In the genomic region with DNA sequence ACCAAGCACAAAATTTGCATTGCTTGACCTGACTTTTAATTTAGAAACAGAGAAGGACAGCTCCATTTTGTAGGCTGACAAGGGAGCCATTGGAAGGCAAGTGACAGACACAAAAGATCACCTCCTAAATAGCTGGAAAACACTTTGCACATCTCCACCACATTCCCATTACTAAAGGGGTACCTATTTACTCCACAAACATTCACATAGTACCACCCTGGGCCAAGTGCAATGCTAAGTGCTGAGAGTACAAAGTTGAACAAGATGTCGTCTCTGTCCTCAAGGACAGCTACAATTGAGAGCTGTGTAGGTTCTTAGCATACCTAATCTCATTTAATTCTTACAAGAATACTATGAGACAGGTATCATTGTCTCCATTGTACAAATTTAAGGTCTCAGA, we compare ENCODE assay signal across 1 cellular context.
A peak's percentile ranks its signal among the peaks of the same experiment; 100 is the strongest.
TF ChIP-seq lines count a peak whose summit lies in the region.

No MANE protein-coding gene starts in this region.

TF ChIP-seq in HepG2, 621 proteins besides CTCF, POLR2A, EP300 and RAD21 (continued from another document):
- TF ChIP-seq, protein P1, sequence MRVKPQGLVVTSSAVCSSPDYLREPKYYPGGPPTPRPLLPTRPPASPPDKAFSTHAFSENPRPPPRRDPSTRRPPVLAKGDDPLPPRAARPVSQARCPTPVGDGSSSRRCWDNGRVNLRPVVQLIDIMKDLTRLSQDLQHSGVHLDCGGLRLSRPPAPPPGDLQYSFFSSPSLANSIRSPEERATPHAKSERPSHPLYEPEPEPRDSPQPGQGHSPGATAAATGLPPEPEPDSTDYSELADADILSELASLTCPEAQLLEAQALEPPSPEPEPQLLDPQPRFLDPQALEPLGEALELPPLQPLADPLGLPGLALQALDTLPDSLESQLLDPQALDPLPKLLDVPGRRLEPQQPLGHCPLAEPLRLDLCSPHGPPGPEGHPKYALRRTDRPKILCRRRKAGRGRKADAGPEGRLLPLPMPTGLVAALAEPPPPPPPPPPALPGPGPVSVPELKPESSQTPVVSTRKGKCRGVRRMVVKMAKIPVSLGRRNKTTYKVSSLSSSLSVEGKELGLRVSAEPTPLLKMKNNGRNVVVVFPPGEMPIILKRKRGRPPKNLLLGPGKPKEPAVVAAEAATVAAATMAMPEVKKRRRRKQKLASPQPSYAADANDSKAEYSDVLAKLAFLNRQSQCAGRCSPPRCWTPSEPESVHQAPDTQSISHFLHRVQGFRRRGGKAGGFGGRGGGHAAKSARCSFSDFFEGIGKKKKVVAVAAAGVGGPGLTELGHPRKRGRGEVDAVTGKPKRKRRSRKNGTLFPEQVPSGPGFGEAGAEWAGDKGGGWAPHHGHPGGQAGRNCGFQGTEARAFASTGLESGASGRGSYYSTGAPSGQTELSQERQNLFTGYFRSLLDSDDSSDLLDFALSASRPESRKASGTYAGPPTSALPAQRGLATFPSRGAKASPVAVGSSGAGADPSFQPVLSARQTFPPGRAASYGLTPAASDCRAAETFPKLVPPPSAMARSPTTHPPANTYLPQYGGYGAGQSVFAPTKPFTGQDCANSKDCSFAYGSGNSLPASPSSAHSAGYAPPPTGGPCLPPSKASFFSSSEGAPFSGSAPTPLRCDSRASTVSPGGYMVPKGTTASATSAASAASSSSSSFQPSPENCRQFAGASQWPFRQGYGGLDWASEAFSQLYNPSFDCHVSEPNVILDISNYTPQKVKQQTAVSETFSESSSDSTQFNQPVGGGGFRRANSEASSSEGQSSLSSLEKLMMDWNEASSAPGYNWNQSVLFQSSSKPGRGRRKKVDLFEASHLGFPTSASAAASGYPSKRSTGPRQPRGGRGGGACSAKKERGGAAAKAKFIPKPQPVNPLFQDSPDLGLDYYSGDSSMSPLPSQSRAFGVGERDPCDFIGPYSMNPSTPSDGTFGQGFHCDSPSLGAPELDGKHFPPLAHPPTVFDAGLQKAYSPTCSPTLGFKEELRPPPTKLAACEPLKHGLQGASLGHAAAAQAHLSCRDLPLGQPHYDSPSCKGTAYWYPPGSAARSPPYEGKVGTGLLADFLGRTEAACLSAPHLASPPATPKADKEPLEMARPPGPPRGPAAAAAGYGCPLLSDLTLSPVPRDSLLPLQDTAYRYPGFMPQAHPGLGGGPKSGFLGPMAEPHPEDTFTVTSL (CRISPR knock-in tag; IDR thresholded peaks at IDR 0.05; ENCODE audit: borderline replicate concordance), result no peak
- TF ChIP-seq POLR2AphosphoS5 (IDR thresholded peaks at IDR 0.05; ENCODE audit: low read depth, low read length), result peak; percentile 24; the same call in 1 of the 2 replicates
- TF ChIP-seq, protein P2, sequence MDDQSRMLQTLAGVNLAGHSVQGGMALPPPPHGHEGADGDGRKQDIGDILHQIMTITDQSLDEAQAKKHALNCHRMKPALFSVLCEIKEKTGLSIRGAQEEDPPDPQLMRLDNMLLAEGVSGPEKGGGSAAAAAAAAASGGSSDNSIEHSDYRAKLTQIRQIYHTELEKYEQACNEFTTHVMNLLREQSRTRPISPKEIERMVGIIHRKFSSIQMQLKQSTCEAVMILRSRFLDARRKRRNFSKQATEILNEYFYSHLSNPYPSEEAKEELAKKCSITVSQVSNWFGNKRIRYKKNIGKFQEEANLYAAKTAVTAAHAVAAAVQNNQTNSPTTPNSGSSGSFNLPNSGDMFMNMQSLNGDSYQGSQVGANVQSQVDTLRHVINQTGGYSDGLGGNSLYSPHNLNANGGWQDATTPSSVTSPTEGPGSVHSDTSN (CRISPR knock-in tag; IDR thresholded peaks at IDR 0.05; ENCODE audit: borderline replicate concordance), result no peak
- TF ChIP-seq BRCA1 (CRISPR knock-in tag; IDR thresholded peaks at IDR 0.05), result no peak
